ENCODE assay signal across 24 cellular contexts in genomic region chr18:49608892-49609291, GRCh38. TPM values are rescaled to one million over a fixed set of nuclear protein-coding genes. Genes with fewer than 3 reads are reported as not detected.
"Had no signal": no experiment of that assay in that cellular context is flagged by ENCODE, and none has a peak within 500 bp of the region (broad histone marks: within the 10 kb centered on the region; RNA-seq: fewer than 3 reads in every experiment).

No MANE protein-coding gene starts in this region.

- H3K27ac Mint-ChIP-seq: activated B cell treated with CpG ODN at 0.5 μM for 24 hours; activated CD4-positive, alpha-beta memory T cell treated with anti-CD3 and anti-CD28 coated beads for 36 hours; activated CD8-positive, alpha-beta memory T cell treated with anti-CD3 and anti-CD28 coated beads, Interleukin-2, amount 10 ng/mL, durations not matched to agents 7 days and 5 days; activated naive CD8-positive, alpha-beta T cell treated with anti-CD3 and anti-CD28 coated beads, Interleukin-2, amount 10 ng/mL, durations not matched to agents 7 days and 5 days; activated T-helper 17 cell treated with anti-CD3 and anti-CD28 coated beads, Interleukin-2, amount 50 U/mL, for 72 hours; memory B cell; naive thymus-derived CD4-positive, alpha-beta T cell; stimulated activated effector memory CD8-positive, alpha-beta T cell treated with anti-CD3 and anti-CD28 coated beads, Interleukin-12 subunit alpha, Interleukin-12 subunit beta, amount 100 ng/mL, for 72 hours had no signal

- H3K9me3 ChIP-seq: gastrocnemius medialis, neutrophil had no signal

- H3K27ac ChIP-seq: dorsolateral prefrontal cortex, gastrocnemius medialis, heart left ventricle, neutrophil, parathyroid adenoma, stomach, upper lobe of left lung had no signal

- H3K4me1 Mint-ChIP-seq: activated B cell treated with CpG ODN at 0.5 μM for 24 hours; activated T-helper 17 cell treated with anti-CD3 and anti-CD28 coated beads, Interleukin-2, amount 50 U/mL, for 72 hours; memory B cell; naive thymus-derived CD4-positive, alpha-beta T cell had no signal

- H3K36me3 Mint-ChIP-seq: activated CD4-positive, alpha-beta memory T cell treated with anti-CD3 and anti-CD28 coated beads for 36 hours; activated CD8-positive, alpha-beta memory T cell treated with anti-CD3 and anti-CD28 coated beads, Interleukin-2, amount 10 ng/mL, durations not matched to agents 7 days and 5 days; activated naive CD8-positive, alpha-beta T cell treated with anti-CD3 and anti-CD28 coated beads, Interleukin-2, amount 10 ng/mL, durations not matched to agents 7 days and 5 days; memory B cell; naive thymus-derived CD4-positive, alpha-beta T cell; stimulated activated effector memory CD8-positive, alpha-beta T cell treated with anti-CD3 and anti-CD28 coated beads, Interleukin-12 subunit alpha, Interleukin-12 subunit beta, amount 100 ng/mL, for 72 hours had no signal

- H3K4me3 ChIP-seq: dorsolateral prefrontal cortex, gastrocnemius medialis, heart left ventricle, stomach, upper lobe of left lung had no signal

- H3K27me3 ChIP-seq: gastrocnemius medialis, stomach, upper lobe of left lung had no signal

- H3K36me3 ChIP-seq: gastrocnemius medialis, heart left ventricle, neutrophil, stomach, upper lobe of left lung had no signal

- H3K4me3 Mint-ChIP-seq: activated B cell treated with CpG ODN at 0.5 μM for 24 hours; activated CD4-positive, alpha-beta memory T cell treated with anti-CD3 and anti-CD28 coated beads for 36 hours; activated CD8-positive, alpha-beta memory T cell treated with anti-CD3 and anti-CD28 coated beads, Interleukin-2, amount 10 ng/mL, durations not matched to agents 7 days and 5 days; activated naive CD8-positive, alpha-beta T cell treated with anti-CD3 and anti-CD28 coated beads, Interleukin-2, amount 10 ng/mL, durations not matched to agents 7 days and 5 days; activated T-helper 17 cell treated with anti-CD3 and anti-CD28 coated beads, Interleukin-2, amount 50 U/mL, for 72 hours; memory B cell; naive thymus-derived CD4-positive, alpha-beta T cell; stimulated activated effector memory CD8-positive, alpha-beta T cell treated with anti-CD3 and anti-CD28 coated beads, Interleukin-12 subunit alpha, Interleukin-12 subunit beta, amount 100 ng/mL, for 72 hours had no signal

- H3K9me3 Mint-ChIP-seq: activated T-helper 17 cell treated with anti-CD3 and anti-CD28 coated beads, Interleukin-2, amount 50 U/mL, for 72 hours had no signal

- DNase-seq: activated B cell treated with CpG ODN at 0.5 μM for 24 hours; activated CD4-positive, alpha-beta memory T cell treated with anti-CD3 and anti-CD28 coated beads for 36 hours; activated CD4-positive, alpha-beta T cell treated with anti-CD3 and anti-CD28 coated beads for 4 hours; activated CD8-positive, alpha-beta memory T cell treated with anti-CD3 and anti-CD28 coated beads, Interleukin-2, amount 10 ng/mL, durations not matched to agents 7 days and 5 days; activated naive CD4-positive, alpha-beta T cell; activated naive CD8-positive, alpha-beta T cell treated with anti-CD3 and anti-CD28 coated beads, Interleukin-2, amount 10 ng/mL, durations not matched to agents 7 days and 5 days; amygdala; central memory CD4-positive, alpha-beta T cell; dorsolateral prefrontal cortex; erythroblast; gastrocnemius medialis; heart left ventricle; left ventricle myocardium superior; naive thymus-derived CD4-positive, alpha-beta T cell; stimulated activated CD4-positive, alpha-beta T cell treated with anti-CD3 and anti-CD28 coated beads, Interleukin-4, amount 100 ng/mL, for 24 hours; stomach; T-helper 9 cell; upper lobe of left lung had no signal

- H3K4me1 ChIP-seq: gastrocnemius medialis, heart left ventricle, parathyroid adenoma, stomach, upper lobe of left lung had no signal

- ATAC-seq: activated CD8-positive, alpha-beta memory T cell treated with anti-CD3 and anti-CD28 coated beads, Interleukin-2, amount 10 ng/mL, durations not matched to agents 7 days and 5 days; activated T-helper 17 cell treated with anti-CD3 and anti-CD28 coated beads, Interleukin-2, amount 50 U/mL, for 72 hours; gastrocnemius medialis; heart left ventricle; left ventricle myocardium superior; naive thymus-derived CD4-positive, alpha-beta T cell; sciatic nerve; stimulated activated effector memory CD8-positive, alpha-beta T cell treated with anti-CD3 and anti-CD28 coated beads, Interleukin-12 subunit alpha, Interleukin-12 subunit beta, amount 100 ng/mL, for 72 hours had no signal

RNA-seq across cellular contexts. Expression of gene LIPG, which starts 47.0 kb away (rescaled TPM):
- total RNA-seq: activated T-helper 17 cell treated with anti-CD3 and anti-CD28 coated beads, Interleukin-2, amount 50 U/mL, for 72 hours; left ventricle myocardium superior; naive thymus-derived CD4-positive, alpha-beta T cell had no signal
